ENCODE assay signal across 1 cellular context in the genomic region with DNA sequence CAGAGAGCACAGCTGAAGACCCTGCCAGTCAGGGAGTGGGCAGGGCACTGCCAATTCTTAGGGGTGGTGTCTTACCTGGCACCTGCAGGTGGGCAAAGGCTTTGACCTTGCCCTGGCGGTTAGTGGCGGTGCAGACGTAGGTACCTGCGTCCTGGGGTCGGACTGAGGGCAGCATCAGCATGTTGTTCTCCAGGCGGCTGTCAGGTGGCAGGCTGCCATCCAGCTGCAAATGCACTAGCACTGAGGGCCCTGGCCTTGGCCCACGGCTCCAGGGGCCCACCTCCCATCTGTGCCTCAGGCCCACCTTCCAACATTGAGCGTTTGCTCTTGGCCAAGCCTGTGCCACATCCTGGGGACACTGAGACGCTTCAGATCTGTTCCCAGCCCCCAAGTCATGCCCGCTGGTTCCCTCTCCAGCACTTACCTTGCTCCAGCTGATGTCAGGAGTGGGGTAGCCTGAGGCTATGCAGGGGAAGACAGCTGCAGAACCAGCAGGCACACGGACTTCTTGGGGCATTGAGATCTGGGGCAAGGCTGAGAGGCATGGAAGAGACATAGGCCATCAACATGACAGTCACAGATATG.
TF ChIP-seq lines count a peak whose summit lies in the region.

No MANE protein-coding gene starts in this region.

TF ChIP-seq in endothelial cell of umbilical vein, 7 proteins besides CTCF, POLR2A, EP300 and RAD21:
- TF ChIP-seq FOS (IDR thresholded peaks at IDR 0.05; ENCODE audit: borderline replicate concordance, insufficient read depth, low read length) (no peak), GATA2 (IDR thresholded peaks at IDR 0.05; ENCODE audit: insufficient read depth, insufficient read length, low read depth, low read length) (no peak), JUN (IDR thresholded peaks at IDR 0.05; ENCODE audit: borderline replicate concordance, insufficient read depth, insufficient read length, low read depth) (no peak)
TF ChIP-seq in endothelial cell of umbilical vein: peak in this region for 0.
